19 cellular contexts compared by ENCODE assay signal in the genomic region with DNA sequence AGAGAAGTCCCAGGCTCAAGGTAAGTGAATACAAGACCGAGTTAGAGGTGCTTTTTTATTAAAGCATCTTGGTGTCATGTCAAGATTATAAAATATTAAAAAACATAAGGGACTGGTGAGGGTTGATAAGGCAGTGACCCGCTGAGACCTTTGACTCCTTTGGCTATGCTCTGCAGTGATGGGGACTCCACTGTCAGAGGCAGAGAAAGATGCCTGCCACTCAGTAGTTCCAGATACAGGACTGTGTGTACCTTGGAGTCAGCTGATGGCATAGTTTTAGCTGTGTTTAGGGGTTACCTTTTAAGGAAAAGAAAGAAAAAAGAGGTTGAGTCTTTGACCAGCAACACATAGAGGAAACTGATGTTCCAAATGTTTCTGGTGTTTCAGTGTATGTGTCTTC. TPM values are rescaled to one million over a fixed set of nuclear protein-coding genes. Genes with fewer than 3 reads are reported as not detected.
DNase-seq lines count a peak whose midpoint lies in the region; ATAC-seq lines count a peak whose summit lies in the region.
"Had no signal": no experiment of that assay in that cellular context is flagged by ENCODE, and none has a peak within 500 bp of the region (broad histone marks: within the 10 kb centered on the region; RNA-seq: fewer than 3 reads in every experiment).

No MANE protein-coding gene starts in this region.

- DNase-seq in activated T-cell treated with anti-CD3 and anti-CD28 coated beads, Interleukin-2, amount 50 U/mL, for 24 hours = no peak
- no peak for DNase-seq in activated T-cell treated with anti-CD3 and anti-CD28 coated beads, Interleukin-2, amount 50 U/mL, for 1 hour
- DNase-seq in left ventricle myocardium superior = no peak
- no peak for DNase-seq in left cardiac atrium
- DNase-seq in activated naive CD4-positive, alpha-beta T cell treated with anti-CD3 and anti-CD28 coated beads, Interleukin-2, amount 50 U/mL, for 72 hours (ENCODE audit: low spot score in 2 of 2) = no peak
- DNase-seq in stimulated activated naive CD8-positive, alpha-beta T cell treated with anti-CD3 and anti-CD28 coated beads, Interleukin-15, amount 100 ng/mL, for 72 hours = no peak
- no peak for DNase-seq in EL
- no peak for DNase-seq in T-helper 9 cell
- DNase-seq: Calu3, DMS53, H9, NCI-H1048, NCI-H1436 treated with DMSO at 0.1 percent for 48 hours, NCI-H2029 treated with DMSO at 0.1 percent for 48 hours, NCI-H510A, NCI-H774 had no signal

- H3K36me3 Mint-ChIP-seq in activated T-cell treated with anti-CD3 and anti-CD28 coated beads, Interleukin-2, amount 50 U/mL, for 24 hours (ENCODE audit: low read depth) = peaks cover 94% of the 10 kb centered on the region
- H3K36me3 Mint-ChIP-seq in activated naive CD4-positive, alpha-beta T cell treated with anti-CD3 and anti-CD28 coated beads, Interleukin-2, amount 50 U/mL, for 72 hours = peaks cover 52 to 76% of the 10 kb centered on the region in 2 donors

- H3K27me3 Mint-ChIP-seq in activated T-cell treated with anti-CD3 and anti-CD28 coated beads, Interleukin-2, amount 50 U/mL, for 24 hours = no peaks in the 10 kb centered on the region
- no peaks in the 10 kb centered on the region for H3K27me3 Mint-ChIP-seq in stimulated activated naive CD8-positive, alpha-beta T cell treated with anti-CD3 and anti-CD28 coated beads, Interleukin-15, amount 100 ng/mL, for 72 hours

- ATAC-seq in left ventricle myocardium superior = peak; percentile 58
- no peak for ATAC-seq in left cardiac atrium
- ATAC-seq in activated naive CD4-positive, alpha-beta T cell treated with anti-CD3 and anti-CD28 coated beads, Interleukin-2, amount 50 U/mL, for 72 hours = no peak
- no peak for ATAC-seq in stimulated activated naive CD8-positive, alpha-beta T cell treated with anti-CD3 and anti-CD28 coated beads, Interleukin-15, amount 100 ng/mL, for 72 hours

- peak overlapping the region; percentile 71 for H3K4me3 Mint-ChIP-seq in activated T-cell treated with anti-CD3 and anti-CD28 coated beads, Interleukin-2, amount 50 U/mL, for 24 hours
- no peak overlapping the region for H3K4me3 Mint-ChIP-seq in stimulated activated naive CD8-positive, alpha-beta T cell treated with anti-CD3 and anti-CD28 coated beads, Interleukin-15, amount 100 ng/mL, for 72 hours
- H3K4me3 Mint-ChIP-seq: CD14-positive monocyte, H9 had no signal

- H3K9me3 Mint-ChIP-seq in activated T-cell treated with anti-CD3 and anti-CD28 coated beads, Interleukin-2, amount 50 U/mL, for 24 hours = no peaks in the 10 kb centered on the region
- no peaks in the 10 kb centered on the region for H3K9me3 Mint-ChIP-seq in activated naive CD4-positive, alpha-beta T cell treated with anti-CD3 and anti-CD28 coated beads, Interleukin-2, amount 50 U/mL, for 72 hours
- no peaks in the 10 kb centered on the region for H3K9me3 Mint-ChIP-seq in stimulated activated naive CD8-positive, alpha-beta T cell treated with anti-CD3 and anti-CD28 coated beads, Interleukin-15, amount 100 ng/mL, for 72 hours
- H3K9me3 Mint-ChIP-seq: H9 had no signal

- peaks cover 82% of the 10 kb centered on the region for H3K4me1 Mint-ChIP-seq in activated T-cell treated with anti-CD3 and anti-CD28 coated beads, Interleukin-2, amount 50 U/mL, for 24 hours (ENCODE audit: low read depth)
- H3K4me1 Mint-ChIP-seq in stimulated activated naive CD8-positive, alpha-beta T cell treated with anti-CD3 and anti-CD28 coated beads, Interleukin-15, amount 100 ng/mL, for 72 hours = peaks cover 68% of the 10 kb centered on the region
- H3K4me1 Mint-ChIP-seq: CD14-positive monocyte, H9 had no signal

- intact Hi-C loops in left ventricle myocardium superior (cut with micrococcal nuclease) (no loop called here), left cardiac atrium (cut with DNase I) (no loop called here)

- peak overlapping the region; percentile 94 for H3K27ac Mint-ChIP-seq in activated T-cell treated with anti-CD3 and anti-CD28 coated beads, Interleukin-2, amount 50 U/mL, for 24 hours
- H3K27ac Mint-ChIP-seq in activated naive CD4-positive, alpha-beta T cell treated with anti-CD3 and anti-CD28 coated beads, Interleukin-2, amount 50 U/mL, for 72 hours = peak overlapping the region; percentile 97 to 99
- peak overlapping the region; percentile 40 to 44 for H3K27ac Mint-ChIP-seq in stimulated activated naive CD8-positive, alpha-beta T cell treated with anti-CD3 and anti-CD28 coated beads, Interleukin-15, amount 100 ng/mL, for 72 hours
- H3K27ac Mint-ChIP-seq: CD14-positive monocyte had no signal

RNA-seq across cellular contexts. Expression of gene SHISA8, which starts 40.8 kb away (rescaled TPM):
- total RNA-seq in left ventricle myocardium superior (10.2 TPM), left cardiac atrium (1 to 10 TPM; 1.1 to 3.3 TPM)
- 1 to 10 TPM; 1.1 to 4.2 TPM for total RNA-seq in activated naive CD4-positive, alpha-beta T cell treated with anti-CD3 and anti-CD28 coated beads, Interleukin-2, amount 50 U/mL, for 72 hours
- total RNA-seq: Calu3, HT-29, MCF 10A had no signal

RNA-seq across cellular contexts. Expression of gene SREBF2, which starts 41.2 kb away (rescaled TPM):
- total RNA-seq in left ventricle myocardium superior (89.7 TPM), left cardiac atrium (10 to 100 TPM; 58.7 to 84.0 TPM)
- total RNA-seq in activated naive CD4-positive, alpha-beta T cell treated with anti-CD3 and anti-CD28 coated beads, Interleukin-2, amount 50 U/mL, for 72 hours = 100 to 1,000 TPM; 162 to 163 TPM

RNA-seq across cellular contexts. Expression of gene TNFRSF13C, which starts 52.5 kb away (rescaled TPM):
- total RNA-seq in left ventricle myocardium superior = 1.6 TPM
- total RNA-seq in left cardiac atrium = under 1 TPM; 0.29 to 0.44 TPM
- 1 to 10 TPM; 4.4 to 8.4 TPM for total RNA-seq in activated naive CD4-positive, alpha-beta T cell treated with anti-CD3 and anti-CD28 coated beads, Interleukin-2, amount 50 U/mL, for 72 hours

Comparison
In these comparisons a context has a peak if more than half of its experiments do, and no peak if none do; other contexts are left out.
1. H3K27ac Mint-ChIP-seq: peak in every context shown above with its lines; median percentile 98 in activated naive CD4-positive, alpha-beta T cell treated with anti-CD3 and anti-CD28 coated beads, Interleukin-2, amount 50 U/mL, for 72 hours; 94 in activated T-cell treated with anti-CD3 and anti-CD28 coated beads, Interleukin-2, amount 50 U/mL, for 24 hours; 42 in stimulated activated naive CD8-positive, alpha-beta T cell treated with anti-CD3 and anti-CD28 coated beads, Interleukin-15, amount 100 ng/mL, for 72 hours.